Comparison of ENCODE assay signal across 1 cellular context in genomic region chr20:49690899-49691620, GRCh38.
TF ChIP-seq lines count a peak whose summit lies in the region.

No MANE protein-coding gene starts in this region.

TF ChIP-seq in HEK293, 187 proteins besides CTCF, POLR2A, EP300 and RAD21 (continued from another document and continues in another):
- TF ChIP-seq ZNF362 (tag by site-specific recombination; IDR thresholded peaks at IDR 0.05): no peak
- TF ChIP-seq TSHZ1 (tag by site-specific recombination; IDR thresholded peaks at IDR 0.05; ENCODE audit: borderline replicate concordance): no peak
- no peak for TF ChIP-seq ZBTB26 (tag by site-specific recombination; optimal IDR thresholded peaks at IDR 0.05)
- TF ChIP-seq INSM2 (tag by site-specific recombination; IDR thresholded peaks at IDR 0.05): no peak
- TF ChIP-seq ZNF174 (tag by site-specific recombination; IDR thresholded peaks at IDR 0.05): no peak
- no peak for TF ChIP-seq KLF8 (tag by site-specific recombination; IDR thresholded peaks at IDR 0.05)
- peak; percentile 23; the same call in 1 of the 2 replicates for TF ChIP-seq GLIS1 (tag by site-specific recombination; IDR thresholded peaks at IDR 0.05)
- no peak for TF ChIP-seq ZNF768 (tag by site-specific recombination; IDR thresholded peaks at IDR 0.05)
- TF ChIP-seq ZNF473 (tag by site-specific recombination; IDR thresholded peaks at IDR 0.05): no peak
- no peak for TF ChIP-seq ZNF610 (tag by site-specific recombination; IDR thresholded peaks at IDR 0.05; ENCODE audit: borderline replicate concordance)
- TF ChIP-seq ZNF654 (tag by site-specific recombination; IDR thresholded peaks at IDR 0.05; ENCODE audit: low read depth): no peak
- no peak; the same call in 1 of the 2 replicates for TF ChIP-seq ZNF664 (tag by site-specific recombination; IDR thresholded peaks at IDR 0.05)
- no peak for TF ChIP-seq ZNF23 (tag by site-specific recombination; IDR thresholded peaks at IDR 0.05; ENCODE audit: borderline replicate concordance)
- no peak for TF ChIP-seq ZNF488 (tag by site-specific recombination; IDR thresholded peaks at IDR 0.05)
- no peak for TF ChIP-seq ZNF112 (tag by site-specific recombination; IDR thresholded peaks at IDR 0.05)
- TF ChIP-seq ZBTB48 (tag by site-specific recombination; IDR thresholded peaks at IDR 0.05): no peak
- TF ChIP-seq ZNF529 (tag by site-specific recombination; IDR thresholded peaks at IDR 0.05; ENCODE audit: insufficient replicate concordance): no peak
- 0 out of 2 replicates have a peak, but pooled peaks have one; percentile 27 for TF ChIP-seq KLF16 (tag by site-specific recombination; IDR thresholded peaks at IDR 0.05)
- TF ChIP-seq ZIC2 (tag by site-specific recombination; IDR thresholded peaks at IDR 0.05): no peak
- TF ChIP-seq ZNF623 (tag by site-specific recombination; IDR thresholded peaks at IDR 0.05): no peak
- no peak for TF ChIP-seq ZSCAN5A (tag by site-specific recombination; IDR thresholded peaks at IDR 0.05)
- TF ChIP-seq ZBTB17 (tag by site-specific recombination; IDR thresholded peaks at IDR 0.05): peak; percentile 64
- no peak for TF ChIP-seq ZNF211 (tag by site-specific recombination; IDR thresholded peaks at IDR 0.05; ENCODE audit: low read depth)
- no peak for TF ChIP-seq ZNF747 (tag by site-specific recombination; IDR thresholded peaks at IDR 0.05)
- TF ChIP-seq ZNF423 (tag by site-specific recombination; IDR thresholded peaks at IDR 0.05): no peak
- TF ChIP-seq ZNF416 (tag by site-specific recombination; IDR thresholded peaks at IDR 0.05): no peak
- 0 out of 2 replicates have a peak, but pooled peaks have one; percentile 28 for TF ChIP-seq ZXDB (tag by site-specific recombination; IDR thresholded peaks at IDR 0.05)
- no peak for TF ChIP-seq ZNF585B (tag by site-specific recombination; IDR thresholded peaks at IDR 0.05)
- TF ChIP-seq GLIS2 (tag by site-specific recombination; IDR thresholded peaks at IDR 0.05): no peak
- no peak for TF ChIP-seq ZNF202 (tag by site-specific recombination; IDR thresholded peaks at IDR 0.05; ENCODE audit: borderline replicate concordance)
- TF ChIP-seq ZFHX2 (tag by site-specific recombination; conservative IDR thresholded peaks at IDR 0.05): peak; percentile 40
- no peak for TF ChIP-seq ZNF830 (tag by site-specific recombination; IDR thresholded peaks at IDR 0.05; ENCODE audit: low read depth)
- no peak for TF ChIP-seq ZNF558 (tag by site-specific recombination; IDR thresholded peaks at IDR 0.05)
- 0 out of 2 replicates have a peak, but pooled peaks have one; percentile 26 for TF ChIP-seq PATZ1 (tag by site-specific recombination; IDR thresholded peaks at IDR 0.05)
- no peak for TF ChIP-seq ZNF701 (tag by site-specific recombination; IDR thresholded peaks at IDR 0.05)
- TF ChIP-seq ZNF37A (tag by site-specific recombination; IDR thresholded peaks at IDR 0.05): no peak
- no peak for TF ChIP-seq ZNF26 (tag by site-specific recombination; IDR thresholded peaks at IDR 0.05)
- peak; percentile 69; the same call in 1 of the 2 replicates for TF ChIP-seq ZNF600 (tag by site-specific recombination; IDR thresholded peaks at IDR 0.05)
- TF ChIP-seq YY2 (tag by site-specific recombination; IDR thresholded peaks at IDR 0.05): no peak
- peak; percentile 48; the same call in 1 of the 2 replicates for TF ChIP-seq EGR2 (tag by site-specific recombination; IDR thresholded peaks at IDR 0.05; ENCODE audit: low read depth)
- TF ChIP-seq ZNF404 (tag by site-specific recombination; IDR thresholded peaks at IDR 0.05): no peak
- TF ChIP-seq ZNF175 (tag by site-specific recombination; IDR thresholded peaks at IDR 0.05): no peak
- TF ChIP-seq ZNF324 (tag by site-specific recombination; IDR thresholded peaks at IDR 0.05): no peak
- TF ChIP-seq ZNF544 (tag by site-specific recombination; IDR thresholded peaks at IDR 0.05): no peak
- no peak for TF ChIP-seq ZNF426 (tag by site-specific recombination; IDR thresholded peaks at IDR 0.05)
- TF ChIP-seq ZNF169 (tag by site-specific recombination; IDR thresholded peaks at IDR 0.05): no peak
- TF ChIP-seq ZFP37 (tag by site-specific recombination; IDR thresholded peaks at IDR 0.05): no peak
- no peak for TF ChIP-seq ZBTB6 (tag by site-specific recombination; IDR thresholded peaks at IDR 0.05)
- TF ChIP-seq ZNF214 (tag by site-specific recombination; IDR thresholded peaks at IDR 0.05; ENCODE audit: borderline replicate concordance): no peak
- TF ChIP-seq ZFP3 (tag by site-specific recombination; IDR thresholded peaks at IDR 0.05; ENCODE audit: low read depth): no peak
- no peak for TF ChIP-seq ZNF138 (tag by site-specific recombination; IDR thresholded peaks at IDR 0.05; ENCODE audit: borderline replicate concordance)
- no peak for TF ChIP-seq ZNF704 (tag by site-specific recombination; IDR thresholded peaks at IDR 0.05)
- no peak for TF ChIP-seq TRIM28 (IDR thresholded peaks at IDR 0.05; ENCODE audit: borderline replicate concordance, low read length)
- no peak for TF ChIP-seq ZNF561 (tag by site-specific recombination; IDR thresholded peaks at IDR 0.05; ENCODE audit: borderline replicate concordance)
- no peak for TF ChIP-seq ZNF221 (tag by site-specific recombination; IDR thresholded peaks at IDR 0.05; ENCODE audit: borderline replicate concordance)
- no peak for TF ChIP-seq KLF9 (tag by site-specific recombination; IDR thresholded peaks at IDR 0.05; ENCODE audit: low read depth)
- TF ChIP-seq SP7 (tag by site-specific recombination; IDR thresholded peaks at IDR 0.05): peak; percentile 17; the same call in 1 of the 2 replicates
- 0 out of 2 replicates have a peak, but pooled peaks have one; percentile 22 for TF ChIP-seq ZEB2 (tag by site-specific recombination; IDR thresholded peaks at IDR 0.05)
- TF ChIP-seq OSR2 (tag by site-specific recombination; IDR thresholded peaks at IDR 0.05): no peak; the same call in 1 of the 2 replicates
